ENCODE assay signal across 1 cellular context in the genomic region with DNA sequence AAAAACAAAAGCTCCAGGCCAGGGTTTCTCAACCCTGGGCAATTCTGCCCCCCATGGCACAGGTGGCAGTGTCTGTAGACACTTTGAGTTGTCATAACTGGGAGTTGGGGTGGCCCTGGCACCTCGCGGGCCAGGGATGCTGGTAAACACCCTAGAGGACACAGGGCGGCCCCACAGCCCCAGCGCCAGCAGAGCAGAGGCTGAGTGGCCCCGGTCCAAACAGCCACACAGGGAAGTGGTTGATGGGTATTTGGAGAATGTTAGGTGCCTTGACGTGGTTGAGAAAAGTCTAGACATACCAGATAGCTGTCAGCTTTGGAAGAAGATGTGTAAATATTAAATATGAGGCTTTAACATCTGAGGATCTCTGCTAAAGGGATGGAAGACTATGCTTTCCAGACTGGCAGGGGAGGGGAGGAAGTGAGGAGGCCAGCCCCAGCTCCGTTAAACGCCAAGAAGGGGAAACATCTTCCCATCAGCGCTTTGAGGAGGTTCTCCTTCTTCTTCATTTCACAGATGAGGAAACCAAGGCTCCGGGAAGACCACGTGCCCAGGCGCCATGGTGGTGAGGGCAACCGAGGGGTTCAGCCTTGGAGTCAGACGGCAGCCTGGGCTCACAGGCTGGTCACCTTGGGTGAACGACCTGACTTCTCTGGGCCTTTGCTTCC.
TF ChIP-seq lines count a peak whose summit lies in the region.

No MANE protein-coding gene starts in this region.

TF ChIP-seq in SK-N-SH treated with all-trans-retinoic acid at 6 μM for 48 hours, 23 proteins besides CTCF, POLR2A, EP300 and RAD21 (continued from another document):
- TF ChIP-seq, protein P1, sequence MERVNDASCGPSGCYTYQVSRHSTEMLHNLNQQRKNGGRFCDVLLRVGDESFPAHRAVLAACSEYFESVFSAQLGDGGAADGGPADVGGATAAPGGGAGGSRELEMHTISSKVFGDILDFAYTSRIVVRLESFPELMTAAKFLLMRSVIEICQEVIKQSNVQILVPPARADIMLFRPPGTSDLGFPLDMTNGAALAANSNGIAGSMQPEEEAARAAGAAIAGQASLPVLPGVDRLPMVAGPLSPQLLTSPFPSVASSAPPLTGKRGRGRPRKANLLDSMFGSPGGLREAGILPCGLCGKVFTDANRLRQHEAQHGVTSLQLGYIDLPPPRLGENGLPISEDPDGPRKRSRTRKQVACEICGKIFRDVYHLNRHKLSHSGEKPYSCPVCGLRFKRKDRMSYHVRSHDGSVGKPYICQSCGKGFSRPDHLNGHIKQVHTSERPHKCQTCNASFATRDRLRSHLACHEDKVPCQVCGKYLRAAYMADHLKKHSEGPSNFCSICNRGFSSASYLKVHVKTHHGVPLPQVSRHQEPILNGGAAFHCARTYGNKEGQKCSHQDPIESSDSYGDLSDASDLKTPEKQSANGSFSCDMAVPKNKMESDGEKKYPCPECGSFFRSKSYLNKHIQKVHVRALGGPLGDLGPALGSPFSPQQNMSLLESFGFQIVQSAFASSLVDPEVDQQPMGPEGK (CRISPR knock-in tag; IDR thresholded peaks at IDR 0.05; ENCODE audit: borderline replicate concordance), result no peak
- TF ChIP-seq SNAI2 (CRISPR knock-in tag; IDR thresholded peaks at IDR 0.05) (no peak), ESRRG (CRISPR knock-in tag; IDR thresholded peaks at IDR 0.05) (no peak), ZFP30 (CRISPR knock-in tag; IDR thresholded peaks at IDR 0.05) (no peak), ARNTL (CRISPR knock-in tag; IDR thresholded peaks at IDR 0.05; ENCODE audit: borderline replicate concordance, low read depth) (no peak), GLIS3 (CRISPR knock-in tag; IDR thresholded peaks at IDR 0.05) (no peak), ZFP3 (CRISPR knock-in tag; IDR thresholded peaks at IDR 0.05) (no peak)
- TF ChIP-seq, protein P2, sequence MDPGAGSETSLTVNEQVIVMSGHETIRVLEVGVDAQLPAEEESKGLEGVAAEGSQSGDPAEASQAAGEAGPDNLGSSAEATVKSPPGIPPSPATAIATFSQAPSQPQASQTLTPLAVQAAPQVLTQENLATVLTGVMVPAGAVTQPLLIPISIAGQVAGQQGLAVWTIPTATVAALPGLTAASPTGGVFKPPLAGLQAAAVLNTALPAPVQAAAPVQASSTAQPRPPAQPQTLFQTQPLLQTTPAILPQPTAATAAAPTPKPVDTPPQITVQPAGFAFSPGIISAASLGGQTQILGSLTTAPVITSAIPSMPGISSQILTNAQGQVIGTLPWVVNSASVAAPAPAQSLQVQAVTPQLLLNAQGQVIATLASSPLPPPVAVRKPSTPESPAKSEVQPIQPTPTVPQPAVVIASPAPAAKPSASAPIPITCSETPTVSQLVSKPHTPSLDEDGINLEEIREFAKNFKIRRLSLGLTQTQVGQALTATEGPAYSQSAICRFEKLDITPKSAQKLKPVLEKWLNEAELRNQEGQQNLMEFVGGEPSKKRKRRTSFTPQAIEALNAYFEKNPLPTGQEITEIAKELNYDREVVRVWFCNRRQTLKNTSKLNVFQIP (CRISPR knock-in tag; IDR thresholded peaks at IDR 0.05; ENCODE audit: borderline replicate concordance, low read depth), result no peak
- TF ChIP-seq, protein P3, sequence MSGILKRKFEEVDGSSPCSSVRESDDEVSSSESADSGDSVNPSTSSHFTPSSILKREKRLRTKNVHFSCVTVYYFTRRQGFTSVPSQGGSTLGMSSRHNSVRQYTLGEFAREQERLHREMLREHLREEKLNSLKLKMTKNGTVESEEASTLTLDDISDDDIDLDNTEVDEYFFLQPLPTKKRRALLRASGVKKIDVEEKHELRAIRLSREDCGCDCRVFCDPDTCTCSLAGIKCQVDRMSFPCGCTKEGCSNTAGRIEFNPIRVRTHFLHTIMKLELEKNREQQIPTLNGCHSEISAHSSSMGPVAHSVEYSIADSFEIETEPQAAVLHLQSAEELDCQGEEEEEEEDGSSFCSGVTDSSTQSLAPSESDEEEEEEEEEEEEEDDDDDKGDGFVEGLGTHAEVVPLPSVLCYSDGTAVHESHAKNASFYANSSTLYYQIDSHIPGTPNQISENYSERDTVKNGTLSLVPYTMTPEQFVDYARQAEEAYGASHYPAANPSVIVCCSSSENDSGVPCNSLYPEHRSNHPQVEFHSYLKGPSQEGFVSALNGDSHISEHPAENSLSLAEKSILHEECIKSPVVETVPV (CRISPR knock-in tag; IDR thresholded peaks at IDR 0.05), result no peak
